Comparison of ENCODE assay signal across 1 cellular context in the genomic region with DNA sequence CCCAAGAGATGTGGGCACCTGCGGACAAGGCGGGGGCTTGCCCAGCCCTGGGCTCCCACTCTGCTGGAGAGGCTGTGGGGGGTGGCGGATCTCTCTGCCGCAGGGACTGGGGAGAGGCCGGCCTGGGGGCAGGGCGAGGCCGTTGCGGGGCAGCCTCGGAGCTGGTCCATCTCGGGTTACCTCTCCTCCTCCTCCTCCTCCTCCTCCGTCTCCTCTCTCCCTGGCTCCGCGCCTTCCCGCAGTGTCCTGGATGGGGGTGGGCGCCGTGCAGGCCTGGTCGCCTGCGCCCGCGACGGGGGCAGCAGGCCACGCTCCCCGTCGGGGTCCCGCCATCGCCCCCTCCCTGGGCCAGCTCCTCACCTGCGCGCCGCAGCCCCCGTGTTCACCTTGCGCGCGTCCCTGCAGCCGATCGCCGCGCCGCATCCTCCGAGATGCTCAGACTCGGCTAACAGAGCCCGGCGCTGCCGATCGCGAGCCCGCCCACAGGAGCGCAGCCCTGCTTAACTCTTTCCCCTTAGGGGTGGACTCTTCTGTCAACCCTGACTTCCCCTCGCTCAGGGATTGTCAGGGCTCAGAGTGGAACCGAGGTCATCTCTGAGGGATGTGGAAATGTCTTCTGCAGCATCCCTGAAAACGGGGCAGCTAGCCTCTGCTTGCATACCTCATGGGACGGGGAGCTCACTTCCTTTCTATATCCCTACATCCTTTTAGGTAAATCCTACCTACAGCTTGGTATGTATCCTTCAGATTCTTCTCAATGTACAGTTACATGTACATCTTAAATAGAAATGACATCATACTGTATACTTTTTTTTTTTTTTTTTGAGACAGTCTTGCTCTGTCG.
TF ChIP-seq lines count a peak whose summit lies in the region.

A gene (minus strand): TSS at position 447 of the 844 bp plus-strand sequence. CDS start 2,293 bp downstream, outside the sequence.

TF ChIP-seq in HEK293, 187 proteins besides CTCF, POLR2A, EP300 and RAD21 (continued from another document and continues in another):
- TF ChIP-seq, protein P1, sequence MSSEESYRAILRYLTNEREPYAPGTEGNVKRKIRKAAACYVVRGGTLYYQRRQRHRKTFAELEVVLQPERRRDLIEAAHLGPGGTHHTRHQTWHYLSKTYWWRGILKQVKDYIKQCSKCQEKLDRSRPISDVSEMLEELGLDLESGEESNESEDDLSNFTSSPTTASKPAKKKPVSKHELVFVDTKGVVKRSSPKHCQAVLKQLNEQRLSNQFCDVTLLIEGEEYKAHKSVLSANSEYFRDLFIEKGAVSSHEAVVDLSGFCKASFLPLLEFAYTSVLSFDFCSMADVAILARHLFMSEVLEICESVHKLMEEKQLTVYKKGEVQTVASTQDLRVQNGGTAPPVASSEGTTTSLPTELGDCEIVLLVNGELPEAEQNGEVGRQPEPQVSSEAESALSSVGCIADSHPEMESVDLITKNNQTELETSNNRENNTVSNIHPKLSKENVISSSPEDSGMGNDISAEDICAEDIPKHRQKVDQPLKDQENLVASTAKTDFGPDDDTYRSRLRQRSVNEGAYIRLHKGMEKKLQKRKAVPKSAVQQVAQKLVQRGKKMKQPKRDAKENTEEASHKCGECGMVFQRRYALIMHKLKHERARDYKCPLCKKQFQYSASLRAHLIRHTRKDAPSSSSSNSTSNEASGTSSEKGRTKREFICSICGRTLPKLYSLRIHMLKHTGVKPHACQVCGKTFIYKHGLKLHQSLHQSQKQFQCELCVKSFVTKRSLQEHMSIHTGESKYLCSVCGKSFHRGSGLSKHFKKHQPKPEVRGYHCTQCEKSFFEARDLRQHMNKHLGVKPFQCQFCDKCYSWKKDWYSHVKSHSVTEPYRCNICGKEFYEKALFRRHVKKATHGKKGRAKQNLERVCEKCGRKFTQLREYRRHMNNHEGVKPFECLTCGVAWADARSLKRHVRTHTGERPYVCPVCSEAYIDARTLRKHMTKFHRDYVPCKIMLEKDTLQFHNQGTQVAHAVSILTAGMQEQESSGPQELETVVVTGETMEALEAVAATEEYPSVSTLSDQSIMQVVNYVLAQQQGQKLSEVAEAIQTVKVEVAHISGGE (tag by site-specific recombination; conservative IDR thresholded peaks at IDR 0.05; ENCODE audit: low read depth): no peak
- TF ChIP-seq SP2 (tag by site-specific recombination; IDR thresholded peaks at IDR 0.05) (peak; percentile 45), ZNF747 (tag by site-specific recombination; IDR thresholded peaks at IDR 0.05) (no peak), ZNF155 (tag by site-specific recombination; IDR thresholded peaks at IDR 0.05) (no peak), ZNF626 (tag by site-specific recombination; IDR thresholded peaks at IDR 0.05) (no peak), KLF10 (tag by site-specific recombination; IDR thresholded peaks at IDR 0.05) (no peak), ZNF624 (tag by site-specific recombination; IDR thresholded peaks at IDR 0.05) (no peak), ZNF16 (tag by site-specific recombination; IDR thresholded peaks at IDR 0.05; ENCODE audit: low read depth) (peak; percentile 17; the same call in 1 of the 2 replicates), KLF8 (tag by site-specific recombination; IDR thresholded peaks at IDR 0.05) (peak; percentile 79), ZBTB8A (tag by site-specific recombination; IDR thresholded peaks at IDR 0.05) (peak; percentile 61), ZNF239 (tag by site-specific recombination; IDR thresholded peaks at IDR 0.05) (peak; percentile 40; the same call in 1 of the 2 replicates), ZXDB (tag by site-specific recombination; IDR thresholded peaks at IDR 0.05) (peak; percentile 64), ZNF785 (tag by site-specific recombination; IDR thresholded peaks at IDR 0.05) (no peak), GLI4 (tag by site-specific recombination; IDR thresholded peaks at IDR 0.05) (no peak), ZNF184 (tag by site-specific recombination; IDR thresholded peaks at IDR 0.05) (no peak), YY1 (tag by site-specific recombination; IDR thresholded peaks at IDR 0.05) (0 out of 2 replicates have a peak, but pooled peaks have one; percentile 13), ZNF214 (tag by site-specific recombination; IDR thresholded peaks at IDR 0.05; ENCODE audit: borderline replicate concordance) (no peak), WT1 (tag by site-specific recombination; IDR thresholded peaks at IDR 0.05) (peak; percentile 7), ZNF555 (tag by site-specific recombination; conservative IDR thresholded peaks at IDR 0.05) (no peak), ZNF274 (IDR thresholded peaks at IDR 0.05; ENCODE audit: low read length) (no peak), ZNF274 (tag by site-specific recombination; IDR thresholded peaks at IDR 0.05; ENCODE audit: borderline replicate concordance) (no peak), ZNF558 (tag by site-specific recombination; IDR thresholded peaks at IDR 0.05) (no peak), ZIC2 (tag by site-specific recombination; IDR thresholded peaks at IDR 0.05) (peak; percentile 67), ZNF701 (tag by site-specific recombination; IDR thresholded peaks at IDR 0.05) (no peak), ZNF777 (tag by site-specific recombination; IDR thresholded peaks at IDR 0.05; ENCODE audit: borderline replicate concordance) (no peak), MYNN (tag by site-specific recombination; IDR thresholded peaks at IDR 0.05; ENCODE audit: borderline replicate concordance) (no peak), MZF1 (tag by site-specific recombination; IDR thresholded peaks at IDR 0.05; ENCODE audit: borderline replicate concordance) (no peak), ZNF549 (tag by site-specific recombination; IDR thresholded peaks at IDR 0.05) (no peak), ZNF830 (tag by site-specific recombination; IDR thresholded peaks at IDR 0.05; ENCODE audit: low read depth) (no peak), ZNF660 (tag by site-specific recombination; IDR thresholded peaks at IDR 0.05) (no peak), ZNF121 (tag by site-specific recombination; IDR thresholded peaks at IDR 0.05) (peak; percentile 79; the same call in 1 of the 2 replicates), ZNF248 (tag by site-specific recombination; IDR thresholded peaks at IDR 0.05) (no peak), ZNF354C (tag by site-specific recombination; IDR thresholded peaks at IDR 0.05; ENCODE audit: borderline replicate concordance, low read depth) (no peak), ZBTB7A (tag by site-specific recombination; IDR thresholded peaks at IDR 0.05; ENCODE audit: low read depth) (peak; percentile 14; the same call in 1 of the 2 replicates), ZNF600 (tag by site-specific recombination; IDR thresholded peaks at IDR 0.05) (0 out of 2 replicates have a peak, but pooled peaks have one; percentile 64), RBAK (tag by site-specific recombination; IDR thresholded peaks at IDR 0.05) (no peak)
- TF ChIP-seq, protein P2, sequence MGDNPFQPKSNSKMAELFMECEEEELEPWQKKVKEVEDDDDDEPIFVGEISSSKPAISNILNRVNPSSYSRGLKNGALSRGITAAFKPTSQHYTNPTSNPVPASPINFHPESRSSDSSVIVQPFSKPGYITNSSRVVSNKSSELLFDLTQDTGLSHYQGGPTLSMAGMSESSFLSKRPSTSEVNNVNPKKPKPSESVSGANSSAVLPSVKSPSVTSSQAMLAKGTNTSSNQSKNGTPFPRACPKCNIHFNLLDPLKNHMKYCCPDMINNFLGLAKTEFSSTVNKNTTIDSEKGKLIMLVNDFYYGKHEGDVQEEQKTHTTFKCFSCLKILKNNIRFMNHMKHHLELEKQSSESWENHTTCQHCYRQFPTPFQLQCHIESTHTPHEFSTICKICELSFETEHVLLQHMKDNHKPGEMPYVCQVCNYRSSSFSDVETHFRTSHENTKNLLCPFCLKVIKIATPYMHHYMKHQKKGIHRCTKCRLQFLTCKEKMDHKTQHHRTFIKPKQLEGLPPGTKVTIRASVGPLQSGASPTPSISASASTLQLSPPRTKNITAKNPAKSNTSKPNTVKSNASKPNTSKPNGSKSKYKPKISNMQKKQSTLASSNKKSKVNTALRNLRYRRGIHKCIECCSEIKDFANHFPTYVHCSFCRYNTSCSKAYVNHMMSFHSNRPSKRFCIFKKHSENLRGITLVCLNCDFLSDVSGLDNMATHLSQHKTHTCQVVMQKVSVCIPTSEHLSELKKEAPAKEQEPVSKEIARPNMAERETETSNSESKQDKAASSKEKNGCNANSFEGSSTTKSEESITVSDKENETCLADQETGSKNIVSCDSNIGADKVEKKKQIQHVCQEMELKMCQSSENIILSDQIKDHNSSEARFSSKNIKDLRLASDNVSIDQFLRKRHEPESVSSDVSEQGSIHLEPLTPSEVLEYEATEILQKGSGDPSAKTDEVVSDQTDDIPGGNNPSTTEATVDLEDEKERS (tag by site-specific recombination; IDR thresholded peaks at IDR 0.05): peak; percentile 87
- TF ChIP-seq, protein P3, sequence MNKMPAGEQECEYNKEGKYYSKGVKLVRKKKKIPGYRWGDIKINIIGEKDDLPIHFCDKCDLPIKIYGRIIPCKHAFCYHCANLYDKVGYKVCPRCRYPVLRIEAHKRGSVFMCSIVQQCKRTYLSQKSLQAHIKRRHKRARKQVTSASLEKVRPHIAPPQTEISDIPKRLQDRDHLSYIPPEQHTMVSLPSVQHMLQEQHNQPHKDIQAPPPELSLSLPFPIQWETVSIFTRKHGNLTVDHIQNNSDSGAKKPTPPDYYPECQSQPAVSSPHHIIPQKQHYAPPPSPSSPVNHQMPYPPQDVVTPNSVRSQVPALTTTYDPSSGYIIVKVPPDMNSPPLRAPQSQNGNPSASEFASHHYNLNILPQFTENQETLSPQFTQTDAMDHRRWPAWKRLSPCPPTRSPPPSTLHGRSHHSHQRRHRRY (tag by site-specific recombination; IDR thresholded peaks at IDR 0.05): no peak
- TF ChIP-seq, protein P4, sequence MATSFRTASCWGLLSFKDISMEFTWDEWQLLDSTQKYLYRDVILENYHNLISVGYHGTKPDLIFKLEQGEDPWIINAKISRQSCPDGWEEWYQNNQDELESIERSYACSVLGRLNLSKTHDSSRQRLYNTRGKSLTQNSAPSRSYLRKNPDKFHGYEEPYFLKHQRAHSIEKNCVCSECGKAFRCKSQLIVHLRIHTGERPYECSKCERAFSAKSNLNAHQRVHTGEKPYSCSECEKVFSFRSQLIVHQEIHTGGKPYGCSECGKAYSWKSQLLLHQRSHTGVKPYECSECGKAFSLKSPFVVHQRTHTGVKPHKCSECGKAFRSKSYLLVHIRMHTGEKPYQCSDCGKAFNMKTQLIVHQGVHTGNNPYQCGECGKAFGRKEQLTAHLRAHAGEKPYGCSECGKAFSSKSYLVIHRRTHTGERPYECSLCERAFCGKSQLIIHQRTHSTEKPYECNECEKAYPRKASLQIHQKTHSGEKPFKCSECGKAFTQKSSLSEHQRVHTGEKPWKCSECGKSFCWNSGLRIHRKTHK (tag by site-specific recombination; IDR thresholded peaks at IDR 0.05): no peak
- TF ChIP-seq, protein P5, sequence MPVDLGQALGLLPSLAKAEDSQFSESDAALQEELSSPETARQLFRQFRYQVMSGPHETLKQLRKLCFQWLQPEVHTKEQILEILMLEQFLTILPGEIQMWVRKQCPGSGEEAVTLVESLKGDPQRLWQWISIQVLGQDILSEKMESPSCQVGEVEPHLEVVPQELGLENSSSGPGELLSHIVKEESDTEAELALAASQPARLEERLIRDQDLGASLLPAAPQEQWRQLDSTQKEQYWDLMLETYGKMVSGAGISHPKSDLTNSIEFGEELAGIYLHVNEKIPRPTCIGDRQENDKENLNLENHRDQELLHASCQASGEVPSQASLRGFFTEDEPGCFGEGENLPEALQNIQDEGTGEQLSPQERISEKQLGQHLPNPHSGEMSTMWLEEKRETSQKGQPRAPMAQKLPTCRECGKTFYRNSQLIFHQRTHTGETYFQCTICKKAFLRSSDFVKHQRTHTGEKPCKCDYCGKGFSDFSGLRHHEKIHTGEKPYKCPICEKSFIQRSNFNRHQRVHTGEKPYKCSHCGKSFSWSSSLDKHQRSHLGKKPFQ (tag by site-specific recombination; IDR thresholded peaks at IDR 0.05): no peak
- TF ChIP-seq, protein P6, sequence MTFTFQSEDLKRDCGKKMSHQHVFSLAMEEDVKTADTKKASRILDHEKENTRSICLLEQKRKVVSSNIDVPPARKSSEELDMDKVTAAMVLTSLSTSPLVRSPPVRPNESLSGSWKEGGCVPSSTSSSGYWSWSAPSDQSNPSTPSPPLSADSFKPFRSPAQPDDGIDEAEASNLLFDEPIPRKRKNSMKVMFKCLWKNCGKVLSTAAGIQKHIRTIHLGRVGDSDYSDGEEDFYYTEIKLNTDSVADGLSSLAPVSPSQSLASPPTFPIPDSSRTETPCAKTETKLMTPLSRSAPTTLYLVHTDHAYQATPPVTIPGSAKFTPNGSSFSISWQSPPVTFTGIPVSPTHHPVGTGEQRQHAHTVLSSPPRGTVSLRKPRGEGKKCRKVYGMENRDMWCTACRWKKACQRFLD (tag by site-specific recombination; IDR thresholded peaks at IDR 0.05): no peak
- TF ChIP-seq, protein P7, sequence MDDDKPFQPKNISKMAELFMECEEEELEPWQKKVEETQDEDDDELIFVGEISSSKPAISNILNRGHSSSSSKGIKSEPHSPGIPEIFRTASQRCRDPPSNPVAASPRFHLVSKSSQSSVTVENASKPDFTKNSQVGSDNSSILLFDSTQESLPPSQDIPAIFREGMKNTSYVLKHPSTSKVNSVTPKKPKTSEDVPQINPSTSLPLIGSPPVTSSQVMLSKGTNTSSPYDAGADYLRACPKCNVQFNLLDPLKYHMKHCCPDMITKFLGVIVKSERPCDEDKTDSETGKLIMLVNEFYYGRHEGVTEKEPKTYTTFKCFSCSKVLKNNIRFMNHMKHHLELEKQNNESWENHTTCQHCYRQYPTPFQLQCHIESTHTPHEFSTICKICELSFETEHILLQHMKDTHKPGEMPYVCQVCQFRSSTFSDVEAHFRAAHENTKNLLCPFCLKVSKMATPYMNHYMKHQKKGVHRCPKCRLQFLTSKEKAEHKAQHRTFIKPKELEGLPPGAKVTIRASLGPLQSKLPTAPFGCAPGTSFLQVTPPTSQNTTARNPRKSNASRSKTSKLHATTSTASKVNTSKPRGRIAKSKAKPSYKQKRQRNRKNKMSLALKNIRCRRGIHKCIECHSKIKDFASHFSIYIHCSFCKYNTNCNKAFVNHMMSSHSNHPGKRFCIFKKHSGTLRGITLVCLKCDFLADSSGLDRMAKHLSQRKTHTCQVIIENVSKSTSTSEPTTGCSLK (tag by site-specific recombination; IDR thresholded peaks at IDR 0.05): no peak
- TF ChIP-seq, protein P8, sequence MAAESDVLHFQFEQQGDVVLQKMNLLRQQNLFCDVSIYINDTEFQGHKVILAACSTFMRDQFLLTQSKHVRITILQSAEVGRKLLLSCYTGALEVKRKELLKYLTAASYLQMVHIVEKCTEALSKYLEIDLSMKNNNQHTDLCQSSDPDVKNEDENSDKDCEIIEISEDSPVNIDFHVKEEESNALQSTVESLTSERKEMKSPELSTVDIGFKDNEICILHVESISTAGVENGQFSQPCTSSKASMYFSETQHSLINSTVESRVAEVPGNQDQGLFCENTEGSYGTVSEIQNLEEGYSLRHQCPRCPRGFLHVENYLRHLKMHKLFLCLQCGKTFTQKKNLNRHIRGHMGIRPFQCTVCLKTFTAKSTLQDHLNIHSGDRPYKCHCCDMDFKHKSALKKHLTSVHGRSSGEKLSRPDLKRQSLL (tag by site-specific recombination; IDR thresholded peaks at IDR 0.05): no peak
- TF ChIP-seq, protein P9, sequence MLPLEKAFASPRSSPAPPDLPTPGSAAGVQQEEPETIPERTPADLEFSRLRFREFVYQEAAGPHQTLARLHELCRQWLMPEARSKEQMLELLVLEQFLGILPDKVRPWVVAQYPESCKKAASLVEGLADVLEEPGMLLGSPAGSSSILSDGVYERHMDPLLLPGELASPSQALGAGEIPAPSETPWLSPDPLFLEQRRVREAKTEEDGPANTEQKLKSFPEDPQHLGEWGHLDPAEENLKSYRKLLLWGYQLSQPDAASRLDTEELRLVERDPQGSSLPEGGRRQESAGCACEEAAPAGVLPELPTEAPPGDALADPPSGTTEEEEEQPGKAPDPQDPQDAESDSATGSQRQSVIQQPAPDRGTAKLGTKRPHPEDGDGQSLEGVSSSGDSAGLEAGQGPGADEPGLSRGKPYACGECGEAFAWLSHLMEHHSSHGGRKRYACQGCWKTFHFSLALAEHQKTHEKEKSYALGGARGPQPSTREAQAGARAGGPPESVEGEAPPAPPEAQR (tag by site-specific recombination; IDR thresholded peaks at IDR 0.05): no peak
